Comparison of ENCODE assay signal across 1 cellular context in genomic region chr6:12022903-12023522, GRCh38.
TF ChIP-seq lines count a peak whose summit lies in the region.

No MANE protein-coding gene starts in this region.

TF ChIP-seq in H1, 55 proteins besides CTCF, POLR2A, EP300 and RAD21:
- TF ChIP-seq ATF2 (IDR thresholded peaks at IDR 0.05; ENCODE audit: low read length) (no peak), YY1 (IDR thresholded peaks at IDR 0.05; ENCODE audit: low read depth, low read length) (peak; percentile 87), MAFK (IDR thresholded peaks at IDR 0.05; ENCODE audit: low read depth, low read length) (no peak)
